In the genomic region with DNA sequence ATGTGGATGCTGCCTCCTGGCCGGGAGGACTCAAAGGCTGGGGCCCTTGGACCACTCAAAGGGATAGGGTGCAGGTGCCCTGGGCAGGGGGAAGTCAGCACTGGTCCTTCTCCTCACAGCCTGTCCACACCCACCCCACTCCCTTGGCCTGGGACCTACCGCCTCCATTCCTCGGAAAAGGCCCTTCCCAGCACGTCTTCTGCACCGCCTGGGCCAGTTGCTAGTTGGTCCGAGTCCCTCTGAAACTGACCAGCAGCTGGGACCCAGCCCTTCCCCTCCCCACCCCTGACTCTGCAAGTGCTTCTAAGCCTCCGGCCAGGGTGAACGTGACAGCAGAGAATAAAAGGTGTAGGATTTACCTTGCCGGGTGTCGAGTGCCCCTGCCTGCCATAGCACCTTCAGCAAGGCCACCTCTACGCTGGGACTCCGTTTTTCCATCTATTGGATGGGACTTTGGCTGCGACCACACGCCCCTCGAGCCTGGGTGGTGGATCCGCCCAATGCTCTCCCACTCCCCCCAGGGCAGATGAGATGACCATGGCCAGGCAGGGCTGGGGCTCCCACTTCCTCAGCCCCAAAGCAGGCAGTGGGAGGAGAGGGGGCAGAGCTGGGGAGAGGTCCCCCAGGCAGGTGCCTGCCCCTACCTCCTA, we compare ENCODE assay signal across 20 cellular contexts. TPM values are rescaled to one million over a fixed set of nuclear protein-coding genes. Genes with fewer than 3 reads are reported as not detected.
DNase-seq lines count a peak whose midpoint lies in the region; ATAC-seq and TF ChIP-seq lines count a peak whose summit lies in the region.
"Had no signal": no experiment of that assay in that cellular context is flagged by ENCODE, and none has a peak within 500 bp of the region (broad histone marks: within the 10 kb centered on the region; RNA-seq: fewer than 3 reads in every experiment).

No MANE protein-coding gene starts in this region.

- TF ChIP-seq POLR2A in esophagus muscularis mucosa (IDR thresholded peaks at IDR 0.05; ENCODE audit: low read depth) (no peak), gastrocnemius medialis (IDR thresholded peaks at IDR 0.05) (no peak)

- H3K36me3 ChIP-seq in BE2C (no peaks in the 10 kb centered on the region), esophagus muscularis mucosa (peaks cover 0 to 45% (median 18%) of the 10 kb centered on the region in 4 donors), left lung (peaks cover 0 to 18% of the 10 kb centered on the region in 2 donors), gastrocnemius medialis (no peaks in the 10 kb centered on the region)

- H3K27me3 ChIP-seq in BE2C (no peaks in the 10 kb centered on the region), esophagus muscularis mucosa (no peaks in the 10 kb centered on the region), left lung (no peaks in the 10 kb centered on the region), gastrocnemius medialis (no peaks in the 10 kb centered on the region)

- in situ Hi-C loops in gastrocnemius medialis (cut with MboI; ENCODE audit: low sequenced_read_pairs in 4 of 4), result no loop called here

- no peak for TF ChIP-seq EP300 in esophagus muscularis mucosa (IDR thresholded peaks at IDR 0.05)

- DNase-seq in BE2C (peak; percentile 1), esophagus muscularis mucosa (ENCODE audit: extremely low spot score) (no peak), left lung (peak; percentile 24 to 57), gastrocnemius medialis (peak in 1 of 2 donors; percentile 11), A172 (ENCODE audit: low spot score) (no peak), iPS-NIHi7 (ENCODE audit: extremely low spot score) (no peak)
- DNase-seq in effector CD8-positive, alpha-beta T cell (lab: John Stamatoyannopoulos, UW), result no peak
- DNase-seq: activated CD4-positive, alpha-beta T cell treated with anti-CD3 and anti-CD28 coated beads, Interleukin-2, amount 50 U/mL, for 1 hour; activated CD8-positive, alpha-beta memory T cell treated with anti-CD3 and anti-CD28 coated beads, Interleukin-2, amount 50 U/mL, for 48 hours; cortex of kidney; GDM1; hypothalamus; KG1; mesendoderm; NCI-H187; NCI-H748 treated with DMSO at 0.1 percent for 48 hours; SIG-M5; small intestine had no signal

- H3K4me3 ChIP-seq in BE2C (ENCODE audit: low read depth, low read length), result no peak overlapping the region
- no peak overlapping the region for H3K4me3 ChIP-seq in esophagus muscularis mucosa
- no peak overlapping the region for H3K4me3 ChIP-seq in left lung
- H3K4me3 ChIP-seq in gastrocnemius medialis, result no peak overlapping the region

- WGBS in esophagus muscularis mucosa, result 76% methylated on average over 14 of the region's 16 CpGs

- H3K4me1 ChIP-seq in BE2C, result no peaks in the 10 kb centered on the region
- peaks cover 34 to 65% (median 62%) of the 10 kb centered on the region in 4 donors for H3K4me1 ChIP-seq in esophagus muscularis mucosa
- H3K4me1 ChIP-seq in left lung, result peaks cover 13 to 41% of the 10 kb centered on the region in 2 donors
- H3K4me1 ChIP-seq in gastrocnemius medialis, result peaks cover 33 to 43% of the 10 kb centered on the region in 2 donors

- intact Hi-C loops in esophagus muscularis mucosa (cut with DNase I) (no loop called here), left lung (cut with DNase I) (no loop called here), gastrocnemius medialis (cut with DNase I; ENCODE audit: low total_unique reads) (no loop called here)

- TF ChIP-seq CTCF in BE2C (IDR thresholded peaks at IDR 0.05; ENCODE audit: low read depth, low read length), result no peak
- no peak for TF ChIP-seq CTCF in esophagus muscularis mucosa (IDR thresholded peaks at IDR 0.05)
- no peak for TF ChIP-seq CTCF in left lung (IDR thresholded peaks at IDR 0.05)
- no peak for TF ChIP-seq CTCF in gastrocnemius medialis (IDR thresholded peaks at IDR 0.05 in 4 of 5, conservative IDR thresholded peaks at IDR 0.05 in 1 of 5)

- ATAC-seq in left lung (no peak), gastrocnemius medialis (no peak), HG02763 (IDR thresholded peaks at IDR 0.05; ENCODE audit: unreplicated experiment) (no peak)
- ATAC-seq: naive thymus-derived CD8-positive, alpha-beta T cell had no signal

- peak overlapping the region; percentile 17 to 70 (median 64) for H3K27ac ChIP-seq in esophagus muscularis mucosa (replicated peaks in 1 of 4)
- H3K27ac ChIP-seq in left lung, result no peak overlapping the region
- peak overlapping the region; percentile 30 to 78 (median 60) for H3K27ac ChIP-seq in gastrocnemius medialis

- H3K9me3 ChIP-seq in BE2C (no peaks in the 10 kb centered on the region), esophagus muscularis mucosa (no peaks in the 10 kb centered on the region), left lung (no peaks in the 10 kb centered on the region), gastrocnemius medialis (no peaks in the 10 kb centered on the region)

RNA-seq across cellular contexts. Expression of a gene that starts 37.3 kb away (rescaled TPM):
- polyA plus RNA-seq in BE2C (2012; ENCODE audit: insufficient read depth, insufficient read length, low read depth), result 6.4 TPM
- total RNA-seq in esophagus muscularis mucosa (100 to 1,000 TPM in 1 of 4 donors, 10 to 100 TPM in 3; 59.6 to 119 (median 71.7) TPM), left lung (10 to 100 TPM; 34.5 to 39.6 TPM), gastrocnemius medialis (10 to 100 TPM in 3 of 4 donors, 1 to 10 TPM in 1; 9.2 to 18.5 (median 14.0) TPM)
- total RNA-seq in A172 (2014; rRNA removed; shearing (Covaris generic)), result 18.1 and 18.5 TPM in 2 replicates

Comparison
In these comparisons a context has a peak if more than half of its experiments do, and no peak if none do; other contexts are left out.
1. DNase-seq: peak in BE2C (single experiment) and left lung (2 of 2); none in esophagus muscularis mucosa (single experiment), A172 (single experiment), effector CD8-positive, alpha-beta T cell (single experiment) and iPS-NIHi7 (single experiment).
2. H3K27ac ChIP-seq: peak in esophagus muscularis mucosa (4 of 4) and gastrocnemius medialis (4 of 4); none in left lung (0 of 2).